8 cellular contexts compared by ENCODE assay signal in genomic region chr14:35808076-35808657, GRCh38.
DNase-seq lines count a peak whose midpoint lies in the region; ATAC-seq and TF ChIP-seq lines count a peak whose summit lies in the region.

No MANE protein-coding gene starts in this region.

- ATAC-seq in GM18502 (IDR thresholded peaks at IDR 0.05; ENCODE audit: poor library complexity, unreplicated experiment) (no peak), HG02870 (IDR thresholded peaks at IDR 0.05; ENCODE audit: unreplicated experiment) (no peak)

- H3K4me3 ChIP-seq in astrocyte of the cerebellum (ENCODE audit: low read depth, low read length), result peak overlapping the region; percentile 80

- TF ChIP-seq CTCF in astrocyte of the cerebellum (IDR thresholded peaks at IDR 0.05; ENCODE audit: low read depth, low read length, missing control alignments), result no peak

- H3K4me1 ChIP-seq in ES-I3 (ENCODE audit: insufficient read depth, low read length), result 0 out of 2 replicates have a peak, but pooled peaks cover 3% of the 10 kb centered on the region

- DNase-seq in NCI-H2171 treated with DMSO at 0.1 percent for 48 hours (lab: John Stamatoyannopoulos, UW) (peak; percentile 57), astrocyte of the cerebellum (ENCODE audit: low read depth) (no peak), iPS-NIHi11 (ENCODE audit: low spot score) (peak; percentile 44), NCI-H1694 (lab: John Stamatoyannopoulos, UW) (no peak)
- DNase-seq in stimulated activated CD4-positive, alpha-beta T cell treated with anti-CD3 and anti-CD28 coated beads, Interleukin-4, amount 100 ng/mL, for 1 hour, result peak; percentile 14

- H3K9me3 ChIP-seq in ES-I3 (ENCODE audit: control insufficient read depth, insufficient read depth, low read length), result no peaks in the 10 kb centered on the region

- peak overlapping the region; percentile 80 for H3K9ac ChIP-seq in ES-I3 (ENCODE audit: low read depth, low read length)

- H3K36me3 ChIP-seq in ES-I3 (ENCODE audit: insufficient read depth, low read length), result no peaks in the 10 kb centered on the region

- in situ Hi-C loops in astrocyte of the cerebellum (cut with HindIII; ENCODE audit: low sequenced_read_pairs), result no loop called here

Comparison
In these comparisons a context has a peak if more than half of its experiments do, and no peak if none do; other contexts are left out.
1. DNase-seq: peak in NCI-H2171 treated with DMSO at 0.1 percent for 48 hours (single experiment), iPS-NIHi11 (single experiment) and stimulated activated CD4-positive, alpha-beta T cell treated with anti-CD3 and anti-CD28 coated beads, Interleukin-4, amount 100 ng/mL, for 1 hour (single experiment); none in astrocyte of the cerebellum (single experiment) and NCI-H1694 (single experiment).